Comparison of ENCODE assay signal across 10 cellular contexts in the genomic region with DNA sequence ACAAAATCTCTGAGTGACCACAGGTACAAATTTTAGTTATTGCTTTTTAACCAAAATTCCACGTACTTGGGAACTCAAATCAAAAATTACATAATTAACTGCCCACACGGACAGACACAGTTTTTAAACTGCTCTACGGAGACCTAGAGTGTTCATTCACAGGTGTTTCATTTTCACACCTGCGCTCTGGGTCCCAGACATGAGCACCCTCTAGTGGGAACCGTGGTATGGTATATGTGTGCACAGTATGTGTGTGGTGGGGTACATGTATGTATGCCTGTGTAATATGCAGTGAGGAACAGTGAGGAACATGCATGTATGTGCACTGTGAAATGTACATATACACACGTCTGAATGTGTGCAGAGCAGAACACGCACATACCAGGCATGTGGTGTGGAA.
DNase-seq lines count a peak whose midpoint lies in the region; ATAC-seq, FAIRE-seq and TF ChIP-seq lines count a peak whose summit lies in the region.
"Had no signal": no experiment of that assay in that cellular context is flagged by ENCODE, and none has a peak within 500 bp of the region (broad histone marks: within the 10 kb centered on the region; RNA-seq: fewer than 3 reads in every experiment).

No MANE protein-coding gene starts in this region.

- no peak overlapping the region for H3K4me2 ChIP-seq in H1 (ENCODE audit: insufficient read depth in 1 of 2, low read depth in 2 of 2, low read length in 2 of 2)
- no peak overlapping the region for H3K4me2 ChIP-seq in osteoblast (ENCODE audit: insufficient read depth, low read length)

- H3K23ac ChIP-seq in H1 (ENCODE audit: insufficient read length), result no peak overlapping the region

- H3K4me3 ChIP-seq in LNCaP clone FGC (ENCODE audit: low read depth, low read length) (no peak overlapping the region), H1 (ENCODE audit: extremely low read depth in 1 of 4, insufficient read depth in 2 of 4, low read depth in 3 of 4, low read length in 4 of 4) (no peak overlapping the region), osteoblast (ENCODE audit: insufficient read depth, low read length) (no peak overlapping the region)

- ATAC-seq in GM21737 (IDR thresholded peaks at IDR 0.05; ENCODE audit: unreplicated experiment), result no peak

- no peak overlapping the region for H3K56ac ChIP-seq in H1 (replicated peaks; ENCODE audit: insufficient read length, low read depth, low read length)

- H4K20me1 ChIP-seq in H1 (replicated peaks in 1 of 2; ENCODE audit: control insufficient read depth in 1 of 2, insufficient read depth in 2 of 2, low read length in 2 of 2) (peaks cover 3% of the 10 kb centered on the region in 2 experiments), osteoblast (ENCODE audit: insufficient read depth, low read length) (peaks cover 17% of the 10 kb centered on the region)

- H2AFZ ChIP-seq in H1 (ENCODE audit: low read length) (no peak overlapping the region), osteoblast (ENCODE audit: low read length) (no peak overlapping the region)

- H2BK5ac ChIP-seq in H1 (ENCODE audit: low read depth, low read length), result no peak overlapping the region

- H2AK5ac ChIP-seq in H1 (ENCODE audit: low read depth, low read length), result no peak overlapping the region

- H3K9me3 ChIP-seq in H1 (ENCODE audit: insufficient read depth in 2 of 2, low read depth in 1 of 2, low read length in 1 of 2) (peaks cover 5 to 8% of the 10 kb centered on the region in 2 experiments; a peak in 3 of 4 replicates), osteoblast (ENCODE audit: low read depth, low read length) (no peaks in the 10 kb centered on the region)

- WGBS in H1 (ENCODE audit: extremely low coverage in 1 of 2, insufficient coverage in 1 of 2, insufficient read length in 1 of 2, insufficient replicate concordance in 2 of 2, low coverage in 1 of 2, low lambda C conversion rate in 2 of 2, missing lambda C conversion rate in 1 of 2), 2 experiments, result 92% methylated on average over 7 of the region's 7 CpGs; no CpG with 5 or more reads in 1 of the 2 experiments

- H3K27ac ChIP-seq in H1 (ENCODE audit: low read depth, low read length) (no peak overlapping the region), osteoblast (ENCODE audit: low read depth, low read length) (no peak overlapping the region)

- FAIRE-seq in H1 (lab: Jason Lieb, UNC), result no peak
- FAIRE-seq: endothelial cell of umbilical vein had no signal

- no peaks in the 10 kb centered on the region for H3K79me1 ChIP-seq in H1 (ENCODE audit: low read depth, low read length)

- no peak for TF ChIP-seq EP300 in H1 (IDR thresholded peaks at IDR 0.05; ENCODE audit: borderline replicate concordance in 1 of 2, low read depth in 2 of 2, low read length in 2 of 2)

- H3K9ac ChIP-seq in H1 (replicated peaks in 1 of 4; ENCODE audit: extremely low read depth in 1 of 4, low read depth in 3 of 4, low read length in 3 of 4), result no peak overlapping the region

- no peak overlapping the region for H3K14ac ChIP-seq in H1 (ENCODE audit: insufficient read length)

- H3K23me2 ChIP-seq in H1 (ENCODE audit: low read depth, low read length), result no peaks in the 10 kb centered on the region

- no peak overlapping the region for H4K5ac ChIP-seq in H1 (ENCODE audit: insufficient read length, low read depth, low read length)

- no peak for TF ChIP-seq POLR2A in H1 (IDR thresholded peaks at IDR 0.05; ENCODE audit: control extremely low read depth in 1 of 2, low read depth in 2 of 2, low read length in 2 of 2)

- no peak overlapping the region for H2BK120ac ChIP-seq in H1 (replicated peaks; ENCODE audit: low read depth, low read length)

- H2BK20ac ChIP-seq in H1 (ENCODE audit: low read length), result no peak overlapping the region

- H3K4ac ChIP-seq in H1 (replicated peaks; ENCODE audit: insufficient read length, low read depth, low read length), result no peak overlapping the region

- peak; percentile 18 to 28; a peak in 2 of 4 replicates for TF ChIP-seq RAD21 in H1 (IDR thresholded peaks at IDR 0.05 in 1 of 2, conservative IDR thresholded peaks at IDR 0.05 in 1 of 2; ENCODE audit: low read depth in 2 of 2, low read length in 2 of 2)

- no peak overlapping the region for H2BK12ac ChIP-seq in H1 (ENCODE audit: low read depth, low read length)

- H3K36me3 ChIP-seq in H1 (ENCODE audit: control insufficient read depth in 2 of 4, insufficient read depth in 4 of 4, low read length in 3 of 4), result peaks cover 17 to 62% (median 46%) of the 10 kb centered on the region in 4 experiments
- H3K36me3 ChIP-seq in osteoblast (ENCODE audit: insufficient read depth, low read length), result peaks cover 78% of the 10 kb centered on the region

- DNase-seq in NCI-H82 (lab: John Stamatoyannopoulos, UW) (peak; percentile 7), NCI-H82 treated with DMSO at 0.1 percent for 48 hours (lab: John Stamatoyannopoulos, UW; ENCODE audit: unreplicated experiment) (no peak), LNCaP clone FGC (ENCODE audit: low read depth) (no peak), H1 (ENCODE audit: low read depth in 1 of 2, low spot score in 2 of 2) (no peak), osteoblast (ENCODE audit: insufficient read length, low spot score, missing footprints) (peak; percentile 52), GM19238 (ENCODE audit: insufficient read length, low spot score) (no peak)
- no peak for DNase-seq in effector CD8-positive, alpha-beta T cell (lab: John Stamatoyannopoulos, UW)
- DNase-seq: activated CD4-positive, alpha-beta T cell treated with anti-CD3 and anti-CD28 coated beads for 48 hours had no signal

- H3K18ac ChIP-seq in H1 (ENCODE audit: extremely low read depth, low read length), result no peak overlapping the region

- H2BK15ac ChIP-seq in H1 (ENCODE audit: low read length), result no peak overlapping the region

- peaks cover 0 to 8% (median 0%) of the 10 kb centered on the region in 4 experiments; a peak in 1 of 7 replicates for H3K4me1 ChIP-seq in H1 (replicated peaks in 1 of 4; ENCODE audit: control insufficient read depth in 3 of 4, insufficient read depth in 4 of 4, low read length in 3 of 4)
- no peaks in the 10 kb centered on the region for H3K4me1 ChIP-seq in osteoblast (ENCODE audit: insufficient read depth, low read length)

- H3K79me2 ChIP-seq in H1 (ENCODE audit: control insufficient read depth in 1 of 2, insufficient read depth in 2 of 2, low read length in 2 of 2) (no peaks in the 10 kb centered on the region), osteoblast (ENCODE audit: insufficient read depth, low read length) (peaks cover 15% of the 10 kb centered on the region)

- H4K91ac ChIP-seq in H1 (replicated peaks; ENCODE audit: insufficient read length, low read length), result no peak overlapping the region

- H3K27me3 ChIP-seq in H1 (replicated peaks in 1 of 4; ENCODE audit: control insufficient read depth in 3 of 4, extremely low read depth in 1 of 4, insufficient read depth in 3 of 4, low read length in 3 of 4), result no peaks in the 10 kb centered on the region; a peak in 1 of 7 replicates
- no peaks in the 10 kb centered on the region for H3K27me3 ChIP-seq in osteoblast (ENCODE audit: insufficient read depth, low read length)

- no peak overlapping the region for H4K8ac ChIP-seq in H1 (ENCODE audit: extremely low read depth, insufficient read depth, low read length)

- TF ChIP-seq CTCF in LNCaP clone FGC (IDR thresholded peaks at IDR 0.05; ENCODE audit: control insufficient read depth, extremely low read depth, insufficient read depth), result peak; percentile 58
- TF ChIP-seq CTCF in H1 (IDR thresholded peaks at IDR 0.05; ENCODE audit: control extremely low read depth in 1 of 3, insufficient read depth in 1 of 3, low read depth in 1 of 3, low read length in 3 of 3), result no peak
- peak; percentile 16 for TF ChIP-seq CTCF in osteoblast (IDR thresholded peaks at IDR 0.05; ENCODE audit: extremely low read depth, low read depth, low read length)

- POLR2A ChIA-PET in H1 (lab: Charles Lee; ENCODE audit: partially characterized antibody), result no interaction called here

- CTCF ChIA-PET in H1 (lab: Charles Lee; ENCODE audit: partially characterized antibody), result no interaction called here

TF ChIP-seq in H1, 55 proteins besides CTCF, POLR2A, EP300 and RAD21 (continues in another document):
- TF ChIP-seq CREB1 (IDR thresholded peaks at IDR 0.05), result no peak
- no peak for TF ChIP-seq JUN (IDR thresholded peaks at IDR 0.05; ENCODE audit: low read depth, low read length)
- no peak for TF ChIP-seq TAF7 (optimal IDR thresholded peaks at IDR 0.05; ENCODE audit: borderline replicate concordance, low read depth, low read length)
- TF ChIP-seq SIX5 (IDR thresholded peaks at IDR 0.05; ENCODE audit: low read depth, low read length), result no peak
- TF ChIP-seq GTF2F1 (IDR thresholded peaks at IDR 0.05; ENCODE audit: borderline replicate concordance, low read depth, low read length), result no peak
- no peak for TF ChIP-seq SP1 (IDR thresholded peaks at IDR 0.05; ENCODE audit: low read depth, low read length)
- TF ChIP-seq ATF3 (IDR thresholded peaks at IDR 0.05; ENCODE audit: insufficient read depth, low read depth, low read length), result no peak
- no peak for TF ChIP-seq CHD2 (IDR thresholded peaks at IDR 0.05; ENCODE audit: low read length)
- TF ChIP-seq CBX5 (IDR thresholded peaks at IDR 0.05; ENCODE audit: low read depth, low read length), result no peak
- TF ChIP-seq TAF1 (IDR thresholded peaks at IDR 0.05; ENCODE audit: low read depth, low read length), result no peak
- TF ChIP-seq RXRA (IDR thresholded peaks at IDR 0.05; ENCODE audit: insufficient read depth, low read depth, low read length), result no peak
- no peak for TF ChIP-seq BCL11A (IDR thresholded peaks at IDR 0.05; ENCODE audit: low read depth in 2 of 2, low read length in 2 of 2)
- TF ChIP-seq RFX5 (IDR thresholded peaks at IDR 0.05; ENCODE audit: borderline replicate concordance, low read depth, low read length), result no peak
- no peak for TF ChIP-seq E2F6 (IDR thresholded peaks at IDR 0.05)

Comparison
In these comparisons a context has a peak if more than half of its experiments do, and no peak if none do; other contexts are left out.
1. DNase-seq: peak in NCI-H82 (single experiment) and osteoblast (single experiment); none in NCI-H82 treated with DMSO at 0.1 percent for 48 hours (single experiment), LNCaP clone FGC (single experiment), H1 (0 of 2), GM19238 (single experiment) and effector CD8-positive, alpha-beta T cell (single experiment).
2. CTCF ChIP-seq: peak in LNCaP clone FGC (single experiment) and osteoblast (single experiment); none in H1 (0 of 3).